In the genomic region with DNA sequence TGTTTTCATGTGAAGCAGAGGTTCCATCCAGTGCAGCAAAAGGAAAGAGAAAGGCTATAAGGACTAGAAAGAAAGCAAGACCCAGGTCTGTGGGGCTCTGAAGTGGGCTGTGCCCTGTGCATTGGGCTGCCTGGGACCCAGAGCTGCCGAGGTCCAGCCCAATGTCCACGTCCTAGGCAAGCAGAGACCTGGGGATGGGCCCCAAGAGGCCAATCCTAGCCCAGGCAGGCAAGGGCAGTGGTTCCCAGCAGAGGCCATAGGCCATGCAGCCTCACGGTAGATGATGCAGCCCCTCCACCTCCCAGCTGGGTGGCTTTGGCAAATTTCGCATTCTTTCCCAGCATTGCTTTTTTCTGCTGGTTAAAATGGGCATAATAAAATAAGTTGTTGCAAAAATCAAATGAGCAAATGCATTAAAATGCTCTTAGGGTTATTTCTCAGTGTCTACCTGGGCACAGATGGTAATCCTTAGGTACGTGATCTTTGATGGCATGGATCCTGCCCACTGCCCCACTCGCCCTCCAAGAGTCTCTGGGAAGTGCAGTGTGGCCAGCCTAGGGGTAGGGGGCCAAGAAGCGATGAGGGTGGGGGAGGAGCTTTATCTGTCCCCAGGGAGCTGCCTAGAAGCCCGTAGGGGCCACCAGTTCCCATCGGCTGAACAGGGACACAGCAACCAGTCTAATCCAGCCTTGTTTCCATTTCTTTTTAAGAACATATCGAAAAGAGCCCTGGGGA, we compare ENCODE assay signal across 20 cellular contexts. TPM values are rescaled to one million over a fixed set of nuclear protein-coding genes. Genes with fewer than 3 reads are reported as not detected.
DNase-seq lines count a peak whose midpoint lies in the region; ATAC-seq and TF ChIP-seq lines count a peak whose summit lies in the region.
"Had no signal": no experiment of that assay in that cellular context is flagged by ENCODE, and none has a peak within 500 bp of the region (broad histone marks: within the 10 kb centered on the region; RNA-seq: fewer than 3 reads in every experiment).

No MANE protein-coding gene starts in this region.

- POLR2A ChIA-PET in SK-N-SH (lab: Yijun Ruan, JAX): no interaction called here

- H3K4me3 ChIP-seq in SK-N-SH (ENCODE audit: low read depth in 2 of 2, low read length in 1 of 2) (no peak overlapping the region), NB4 (ENCODE audit: low read depth, low read length) (no peak overlapping the region), endodermal cell (ENCODE audit: low read length) (no peak overlapping the region), upper lobe of left lung (no peak overlapping the region)
- H3K4me3 ChIP-seq: GM23248, SJCRH30 had no signal

- H3K9me2 ChIP-seq in SK-N-SH: no peaks in the 10 kb centered on the region

- no peak overlapping the region for H3K4me3 Mint-ChIP-seq in endodermal cell
- H3K4me3 Mint-ChIP-seq: CD4-positive, CD25-positive, alpha-beta regulatory T cell had no signal

- H3K4me1 ChIP-seq in SK-N-SH (ENCODE audit: control insufficient read depth in 1 of 2, insufficient read depth in 2 of 2, low read depth in 1 of 2, low read length in 1 of 2) (peaks cover 0 to 15% of the 10 kb centered on the region in 2 experiments; a peak in 1 of 4 replicates), endodermal cell (ENCODE audit: control insufficient read depth, insufficient read depth, low read length) (no peaks in the 10 kb centered on the region), upper lobe of left lung (peaks cover 0 to 15% (median 4%) of the 10 kb centered on the region in 4 donors)

- H3K27ac Mint-ChIP-seq in endodermal cell: no peak overlapping the region
- H3K27ac Mint-ChIP-seq: CD4-positive, CD25-positive, alpha-beta regulatory T cell had no signal

- no peak overlapping the region for H2AFZ ChIP-seq in SK-N-SH (ENCODE audit: low read depth)
- H2AFZ ChIP-seq: GM23248 had no signal

- no peaks in the 10 kb centered on the region for H3K36me3 Mint-ChIP-seq in endodermal cell (ENCODE audit: low read depth)

- peaks cover 10% of the 10 kb centered on the region for H3K4me1 Mint-ChIP-seq in endodermal cell
- H3K4me1 Mint-ChIP-seq: CD4-positive, CD25-positive, alpha-beta regulatory T cell had no signal

- no peak overlapping the region for H3K4me2 ChIP-seq in SK-N-SH

- TF ChIP-seq CTCF in SK-N-SH (IDR thresholded peaks at IDR 0.05) (no peak), NB4 (IDR thresholded peaks at IDR 0.05; ENCODE audit: low read depth, low read length) (no peak), endodermal cell (conservative IDR thresholded peaks at IDR 0.05) (peak; percentile 21), upper lobe of left lung (IDR thresholded peaks at IDR 0.05) (no peak)

- H3K27me3 ChIP-seq in SK-N-SH (ENCODE audit: insufficient read depth) (peaks cover 5% of the 10 kb centered on the region; the same call in 1 of the 2 replicates), endodermal cell (ENCODE audit: control insufficient read depth, insufficient read depth, low read length, poor library complexity, severe bottlenecking) (no peaks in the 10 kb centered on the region), upper lobe of left lung (no peaks in the 10 kb centered on the region)

- no peaks in the 10 kb centered on the region for H3K36me3 ChIP-seq in SK-N-SH (replicated peaks in 1 of 2; ENCODE audit: control insufficient read depth in 1 of 2, insufficient read depth in 2 of 2, low read length in 1 of 2)
- no peaks in the 10 kb centered on the region for H3K36me3 ChIP-seq in endodermal cell (ENCODE audit: control insufficient read depth, insufficient read depth, low read length)
- H3K36me3 ChIP-seq in upper lobe of left lung: peaks cover 0 to 15% (median 0%) of the 10 kb centered on the region in 4 donors
- H3K36me3 ChIP-seq: SJCRH30 had no signal

- H3K9me3 Mint-ChIP-seq in endodermal cell: no peaks in the 10 kb centered on the region

- no peak for TF ChIP-seq RAD21 in SK-N-SH (IDR thresholded peaks at IDR 0.05; ENCODE audit: low read length)

- H3K79me2 ChIP-seq in SK-N-SH (ENCODE audit: insufficient read depth): no peaks in the 10 kb centered on the region

- ATAC-seq in SK-N-SH treated with all-trans-retinoic acid at 6 μM for 48 hours: no peak
- no peak for ATAC-seq in sciatic nerve
- ATAC-seq in upper lobe of left lung (ENCODE audit: low FRiP score in 2 of 2): no peak
- no peak for ATAC-seq in HG03159 (IDR thresholded peaks at IDR 0.05; ENCODE audit: unreplicated experiment)

- TF ChIP-seq POLR2A in NB4 (IDR thresholded peaks at IDR 0.05; ENCODE audit: extremely low read depth, insufficient read length) (no peak), upper lobe of left lung (IDR thresholded peaks at IDR 0.05) (no peak)

- H4K20me1 ChIP-seq in SK-N-SH (ENCODE audit: insufficient read depth): no peaks in the 10 kb centered on the region

- WGBS in SK-N-SH (ENCODE audit: low lambda C conversion rate): 60% methylated on average over 8 of the region's 10 CpGs
- 88 to 89% methylated on average over 6 to 10 of the region's 10 CpGs for WGBS in endodermal cell (ENCODE audit: insufficient coverage in 1 of 2, insufficient read length in 1 of 2), 2 experiments
- WGBS in upper lobe of left lung, 2 donors: 80 to 87% methylated on average over 9 to 10 of the region's 10 CpGs

- H3K9ac ChIP-seq in SK-N-SH (no peak overlapping the region), endodermal cell (ENCODE audit: extremely low read depth, low read length, poor library complexity, severe bottlenecking) (no peak overlapping the region)
- H3K9ac ChIP-seq: GM23248 had no signal

- intact Hi-C loops in sciatic nerve (cut with DNase I): no loop called here

- CTCF ChIA-PET in SK-N-SH (lab: Yijun Ruan, JAX): interaction anchor here (2.9 to 8.6 kb wide), 3 partner anchors 11 to 68 kb away, joined by 12 to 64 read pairs (median 13); no protein-coding TSS in a partner anchor

- H3F3A ChIP-seq in SK-N-SH (replicated peaks; ENCODE audit: insufficient read depth): no peaks in the 10 kb centered on the region

- H3K27ac ChIP-seq in SK-N-SH (ENCODE audit: low read depth in 2 of 2, low read length in 1 of 2): no peak overlapping the region
- H3K27ac ChIP-seq in endodermal cell (ENCODE audit: low read depth, low read length): no peak overlapping the region
- H3K27ac ChIP-seq in upper lobe of left lung: no peak overlapping the region
- H3K27ac ChIP-seq: GM23248, SJCRH30 had no signal

- peaks cover 8% of the 10 kb centered on the region for H3K27me3 Mint-ChIP-seq in endodermal cell (ENCODE audit: insufficient read depth)

- H3K9me3 ChIP-seq in SK-N-SH (no peaks in the 10 kb centered on the region), endodermal cell (ENCODE audit: control insufficient read depth, low read length) (no peaks in the 10 kb centered on the region), upper lobe of left lung (no peaks in the 10 kb centered on the region)
- H3K9me3 ChIP-seq: SJCRH30 had no signal

- DNase-seq in SK-N-SH: peak; percentile 23
- DNase-seq in NB4 (ENCODE audit: low read depth): peak; percentile 31
- DNase-seq in endodermal cell: peak; percentile 47
- peak; percentile 30 for DNase-seq in sciatic nerve (ENCODE audit: low spot score)
- no peak for DNase-seq in upper lobe of left lung
- no peak for DNase-seq in hypothalamus (lab: John Stamatoyannopoulos, UW)
- DNase-seq: 8988T; Calu3; CD4-positive, CD25-positive, alpha-beta regulatory T cell; DMS53; EL; GM23248; KG1; NCI-H1694 treated with DMSO at 0.1 percent for 48 hours; NCI-H226; NCI-H526; SJCRH30 had no signal

- TF ChIP-seq EP300 in SK-N-SH (IDR thresholded peaks at IDR 0.05; ENCODE audit: borderline replicate concordance in 1 of 2, low read depth in 1 of 2, low read length in 1 of 2) (no peak), upper lobe of left lung (IDR thresholded peaks at IDR 0.05) (no peak)

TF ChIP-seq in SK-N-SH, 30 proteins besides CTCF, POLR2A, EP300 and RAD21 (continues in another document):
- TF ChIP-seq SIN3A (IDR thresholded peaks at IDR 0.05; ENCODE audit: borderline replicate concordance, low read depth, low read length) (no peak), MXI1 (IDR thresholded peaks at IDR 0.05; ENCODE audit: low read depth, low read length) (no peak), ELF1 (IDR thresholded peaks at IDR 0.05) (no peak), POLR2AphosphoS5 (IDR thresholded peaks at IDR 0.05; ENCODE audit: low read depth, low read length) (no peak)

TF ChIP-seq in SK-N-SH treated with all-trans-retinoic acid at 6 μM for 48 hours, 23 proteins besides CTCF, POLR2A, EP300 and RAD21 (continues in another document):
- TF ChIP-seq, protein P1, sequence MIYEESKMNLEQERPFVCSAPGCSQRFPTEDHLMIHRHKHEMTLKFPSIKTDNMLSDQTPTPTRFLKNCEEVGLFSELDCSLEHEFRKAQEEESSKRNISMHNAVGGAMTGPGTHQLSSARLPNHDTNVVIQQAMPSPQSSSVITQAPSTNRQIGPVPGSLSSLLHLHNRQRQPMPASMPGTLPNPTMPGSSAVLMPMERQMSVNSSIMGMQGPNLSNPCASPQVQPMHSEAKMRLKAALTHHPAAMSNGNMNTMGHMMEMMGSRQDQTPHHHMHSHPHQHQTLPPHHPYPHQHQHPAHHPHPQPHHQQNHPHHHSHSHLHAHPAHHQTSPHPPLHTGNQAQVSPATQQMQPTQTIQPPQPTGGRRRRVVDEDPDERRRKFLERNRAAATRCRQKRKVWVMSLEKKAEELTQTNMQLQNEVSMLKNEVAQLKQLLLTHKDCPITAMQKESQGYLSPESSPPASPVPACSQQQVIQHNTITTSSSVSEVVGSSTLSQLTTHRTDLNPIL (CRISPR knock-in tag; IDR thresholded peaks at IDR 0.05; ENCODE audit: low read depth): no peak
- TF ChIP-seq OSR1 (CRISPR knock-in tag; IDR thresholded peaks at IDR 0.05) (no peak), ZNF70 (CRISPR knock-in tag; IDR thresholded peaks at IDR 0.05) (no peak)

RNA-seq across cellular contexts. Expression of gene GP9, which starts 22.3 kb away (rescaled TPM):
- polyA plus RNA-seq in SK-N-SH (2012; rRNA removed): not detected in 2 replicates
- polyA plus RNA-seq in SK-N-SH (2012; cell fraction: cytosol; rRNA removed): not detected in 2 replicates
- polyA plus RNA-seq in SK-N-SH (2012; cell fraction: nucleus; rRNA removed): not detected in 2 replicates
- total RNA-seq in endodermal cell (not detected), sciatic nerve (0.53 TPM), upper lobe of left lung (10 to 100 TPM in 1 of 6 donors, 1 to 10 TPM in 2, under 1 TPM in 2, not detected in 1; 0.47 to 12.0 (median 4.3) TPM)
- not detected for polyA plus RNA-seq in endodermal cell (2013, experiment 1 of 2)
- polyA plus RNA-seq in endodermal cell (2013, experiment 2 of 2): not detected
- total RNA-seq: Calu3, GM23248, SJCRH30 had no signal
- polyA plus RNA-seq: AG04450; CD4-positive, CD25-positive, alpha-beta regulatory T cell; GM23248 had no signal

RNA-seq across cellular contexts. Expression of gene EFCC1, which starts 37.2 kb away (rescaled TPM):
- polyA plus RNA-seq in SK-N-SH (2012; rRNA removed): not detected in 2 replicates
- not detected in 2 replicates for polyA plus RNA-seq in SK-N-SH (2012; cell fraction: cytosol; rRNA removed)
- not detected in 2 replicates for polyA plus RNA-seq in SK-N-SH (2012; cell fraction: nucleus; rRNA removed)
- under 1 TPM; 0.31 to 0.93 TPM for total RNA-seq in endodermal cell
- 26.5 TPM for polyA plus RNA-seq in endodermal cell (2013, experiment 1 of 2)
- 23.8 TPM for polyA plus RNA-seq in endodermal cell (2013, experiment 2 of 2)
- 1.6 TPM for total RNA-seq in sciatic nerve
- 10 to 100 TPM in 3 of 6 donors, 1 to 10 TPM in 3; 3.1 to 20.6 (median 11.4) TPM for total RNA-seq in upper lobe of left lung
- total RNA-seq: Calu3, GM23248 had no signal
- polyA plus RNA-seq: CD4-positive, CD25-positive, alpha-beta regulatory T cell; GM23248 had no signal

RNA-seq across cellular contexts. Expression of gene CFAP92, which starts 44.4 kb away (rescaled TPM):
- polyA plus RNA-seq in SK-N-SH (2012; rRNA removed): not detected in 2 replicates
- 0.04 and 0.07 TPM in 2 replicates for polyA plus RNA-seq in SK-N-SH (2012; cell fraction: cytosol; rRNA removed)
- not detected in 2 replicates for polyA plus RNA-seq in SK-N-SH (2012; cell fraction: nucleus; rRNA removed)
- total RNA-seq in endodermal cell: 1 to 10 TPM; 1.3 to 3.0 TPM
- polyA plus RNA-seq in endodermal cell (2013, experiment 1 of 2): 11.9 TPM
- polyA plus RNA-seq in endodermal cell (2013, experiment 2 of 2): 13.2 TPM
- total RNA-seq in sciatic nerve: 1.2 TPM
- total RNA-seq in upper lobe of left lung: 10 to 100 TPM in 2 of 6 donors, 1 to 10 TPM in 3, under 1 TPM in 1; 0.66 to 21.3 (median 5.0) TPM
- total RNA-seq: CD4-positive, CD25-positive, alpha-beta regulatory T cell; GM23248 had no signal
- polyA plus RNA-seq: GM23248 had no signal

Comparison
In these comparisons a context has a peak if more than half of its experiments do, and no peak if none do; other contexts are left out.
1. DNase-seq: peak in SK-N-SH (single experiment), NB4 (single experiment), endodermal cell (single experiment) and sciatic nerve (single experiment); none in upper lobe of left lung (0 of 2) and hypothalamus (0 of 51).